Comparison of ENCODE assay signal across 19 cellular contexts in genomic region chr16:12305081-12305596, GRCh38.
A peak's percentile ranks its signal among the peaks of the same experiment; 100 is the strongest.
DNase-seq lines count a peak whose midpoint lies in the region; ATAC-seq, FAIRE-seq and TF ChIP-seq lines count a peak whose summit lies in the region.
"Had no signal": no experiment of that assay in that cellular context is flagged by ENCODE, and none has a peak within 500 bp of the region (broad histone marks: within the 10 kb centered on the region; RNA-seq: fewer than 3 reads in every experiment).

No MANE protein-coding gene starts in this region.

- BruUV-seq in HepG2 (replicated peaks; lab: Mats Ljungman, UMichigan): no TSS peak

- H3K4me3 ChIP-seq in HepG2 (replicated peaks in 1 of 3; ENCODE audit: insufficient read depth in 1 of 3, low read depth in 2 of 3, low read length in 3 of 3) (no peak overlapping the region), right lobe of liver (no peak overlapping the region), epithelial cell of esophagus (ENCODE audit: low read length) (no peak overlapping the region)
- H3K4me3 ChIP-seq: BLaER1, HAP-1 had no signal

- H3K9ac ChIP-seq in HepG2 (ENCODE audit: insufficient read depth, low read depth, low read length): no peak overlapping the region
- H3K9ac ChIP-seq: BLaER1 had no signal

- H3K4me2 ChIP-seq in HepG2 (ENCODE audit: low read depth, low read length): no peak overlapping the region
- H3K4me2 ChIP-seq: BLaER1 had no signal

- H3K27me3 ChIP-seq in HepG2 (ENCODE audit: control insufficient read depth in 1 of 2, insufficient read depth in 2 of 2, low read length in 2 of 2): no peaks in the 10 kb centered on the region
- H3K27me3 ChIP-seq in right lobe of liver: no peaks in the 10 kb centered on the region
- H3K27me3 ChIP-seq in foreskin keratinocyte: no peaks in the 10 kb centered on the region
- H3K27me3 ChIP-seq: BLaER1 had no signal

- TF ChIP-seq EP300 in HepG2 (IDR thresholded peaks at IDR 0.05; ENCODE audit: low read depth in 2 of 2, low read length in 2 of 2) (no peak), HepG2 (CRISPR knock-in tag; IDR thresholded peaks at IDR 0.05; ENCODE audit: borderline replicate concordance) (no peak)

- no peak for TF ChIP-seq CTCF in HepG2 (CRISPR knock-in tag; IDR thresholded peaks at IDR 0.05)
- TF ChIP-seq CTCF in right lobe of liver (IDR thresholded peaks at IDR 0.05): no peak
- TF ChIP-seq CTCF in epithelial cell of esophagus (IDR thresholded peaks at IDR 0.05; ENCODE audit: insufficient read depth, low read depth, low read length, missing control alignments): no peak
- TF ChIP-seq CTCF in foreskin keratinocyte (conservative IDR thresholded peaks at IDR 0.05): no peak
- no peak for TF ChIP-seq CTCF in GM10248 (IDR thresholded peaks at IDR 0.05; ENCODE audit: control extremely low read depth, extremely low read depth, low read depth, missing control alignments)

- DNase-seq in HepG2 (ENCODE audit: low spot score): no peak
- no peak for DNase-seq in right lobe of liver
- DNase-seq in epithelial cell of esophagus (ENCODE audit: low read depth): peak; percentile 10
- DNase-seq in foreskin keratinocyte: no peak
- no peak for DNase-seq in nucleus accumbens (lab: John Stamatoyannopoulos, UW)
- no peak for DNase-seq in NCI-H82 (lab: John Stamatoyannopoulos, UW)
- no peak for DNase-seq in GM10248 (ENCODE audit: extremely low spot score)
- DNase-seq: 8988T; Calu3; CD4-positive, alpha-beta memory T cell; DND-41; EL; IMR-90 had no signal

- TF ChIP-seq RAD21 in HepG2 (CRISPR knock-in tag; IDR thresholded peaks at IDR 0.05): no peak

- no peaks in the 10 kb centered on the region for H3K9me3 ChIP-seq in HepG2 (ENCODE audit: low read length)
- H3K9me3 ChIP-seq in right lobe of liver: no peaks in the 10 kb centered on the region
- H3K9me3 ChIP-seq: BLaER1, HAP-1 had no signal

- H3K27ac ChIP-seq in HepG2 (ENCODE audit: extremely low read length, insufficient read depth, low read length) (no peak overlapping the region), right lobe of liver (no peak overlapping the region), foreskin keratinocyte (no peak overlapping the region)
- H3K27ac ChIP-seq: BLaER1, HL-60 had no signal

- intact Hi-C loops in HepG2 (cut with micrococcal nuclease; ENCODE audit: unreplicated experiment) (no loop called here), right lobe of liver (cut with DNase I) (no loop called here)

- POLR2A ChIA-PET in HepG2 (lab: Yijun Ruan, JAX) (no interaction called here), GM10248 (lab: Yijun Ruan, JAX) (no interaction called here)

- H2AFZ ChIP-seq in HepG2 (ENCODE audit: low read length): no peak overlapping the region

- ATAC-seq in HepG2 (no peak), right lobe of liver (no peak), foreskin keratinocyte (peak; percentile 73)

- no peak for FAIRE-seq in HepG2 (lab: Jason Lieb, UNC)
- FAIRE-seq: GM12891, GM19239, H1 had no signal

- CTCF ChIA-PET in HepG2 (lab: Yijun Ruan, JAX; ENCODE audit: low intra/inter-chr PET ratio, low total read pairs): no interaction called here
- CTCF ChIA-PET in GM10248 (lab: Yijun Ruan, JAX): interaction anchor here (1.1 kb wide), 1 partner anchor 28 kb away, joined by 3 read pairs; no protein-coding TSS in a partner anchor

- H3K36me3 ChIP-seq in HepG2 (replicated peaks in 1 of 2; ENCODE audit: control insufficient read depth in 1 of 2, insufficient read depth in 2 of 2, low read length in 2 of 2) (no peaks in the 10 kb centered on the region), right lobe of liver (no peaks in the 10 kb centered on the region)
- H3K36me3 ChIP-seq: HAP-1 had no signal

- no peaks in the 10 kb centered on the region for H3K4me1 ChIP-seq in HepG2 (ENCODE audit: insufficient read depth, low read length)
- H3K4me1 ChIP-seq in right lobe of liver: no peaks in the 10 kb centered on the region
- H3K4me1 ChIP-seq in foreskin keratinocyte: no peaks in the 10 kb centered on the region
- H3K4me1 ChIP-seq: HAP-1 had no signal

- H4K20me1 ChIP-seq in HepG2 (ENCODE audit: insufficient read depth, low read length): no peaks in the 10 kb centered on the region
- H4K20me1 ChIP-seq: BLaER1 had no signal

- WGBS in HepG2 (ENCODE audit: low lambda C conversion rate): 62% methylated on average over 9 of the region's 9 CpGs
- 87% methylated on average over 3 of the region's 9 CpGs for WGBS in right lobe of liver (ENCODE audit: insufficient coverage, low coverage, low lambda C conversion rate, missing lambda C conversion rate)

- TF ChIP-seq POLR2A in HepG2 (IDR thresholded peaks at IDR 0.05; ENCODE audit: insufficient read depth in 1 of 2, low read depth in 2 of 2, low read length in 2 of 2) (no peak), right lobe of liver (IDR thresholded peaks at IDR 0.05) (no peak)

- H3K79me2 ChIP-seq in HepG2 (ENCODE audit: insufficient read depth, low read length): no peaks in the 10 kb centered on the region

- in situ Hi-C loops in HepG2 (cut with HindIII; ENCODE audit: extremely low pct_ligation_motif_present, low pct_unique_long_range_greater_than_20kb): no loop called here

TF ChIP-seq in HepG2, 621 proteins besides CTCF, POLR2A, EP300 and RAD21:
- TF ChIP-seq ZNF446 (CRISPR knock-in tag; IDR thresholded peaks at IDR 0.05): 0 out of 2 replicates have a peak, but pooled peaks have one; percentile 23
- TF ChIP-seq NR2C2 (CRISPR knock-in tag; IDR thresholded peaks at IDR 0.05; ENCODE audit: borderline replicate concordance): no peak
- TF ChIP-seq SALL1 (CRISPR knock-in tag; IDR thresholded peaks at IDR 0.05): 0 out of 2 replicates have a peak, but pooled peaks have one; percentile 16
- TF ChIP-seq ZBTB33 (CRISPR knock-in tag; IDR thresholded peaks at IDR 0.05): peak; percentile 96
- peak; percentile 52; the same call in 1 of the 2 replicates for TF ChIP-seq HIC2 (CRISPR knock-in tag; IDR thresholded peaks at IDR 0.05; ENCODE audit: low read depth)
- TF ChIP-seq HNF4A (CRISPR knock-in tag; IDR thresholded peaks at IDR 0.05): peak; percentile 37; the same call in 1 of the 2 replicates
TF ChIP-seq in HepG2: peak in this region for 5.
